In genomic region chr3:73558399-73559075, GRCh38 we compare ENCODE assay signal across 16 cellular contexts.
DNase-seq lines count a peak whose midpoint lies in the region; ATAC-seq and TF ChIP-seq lines count a peak whose summit lies in the region.
"Had no signal": no experiment of that assay in that cellular context is flagged by ENCODE, and none has a peak within 500 bp of the region (broad histone marks: within the 10 kb centered on the region; RNA-seq: fewer than 3 reads in every experiment).

No MANE protein-coding gene starts in this region.

- H3K36me3 ChIP-seq in HEK293 (ENCODE audit: control insufficient read depth in 2 of 2, insufficient read depth in 1 of 2, low read length in 2 of 2) (no peaks in the 10 kb centered on the region), sigmoid colon (no peaks in the 10 kb centered on the region)

- TF ChIP-seq EP300 in sigmoid colon (IDR thresholded peaks at IDR 0.05), result no peak

- intact Hi-C loops in left cardiac atrium (cut with DNase I) (no loop called here), sigmoid colon (cut with DNase I) (no loop called here)

- H3K36me3 Mint-ChIP-seq in activated naive CD8-positive, alpha-beta T cell treated with anti-CD3 and anti-CD28 coated beads, Interleukin-2, amount 50 U/mL, for 24 hours (ENCODE audit: low read depth), result no peaks in the 10 kb centered on the region
- H3K36me3 Mint-ChIP-seq: CD4-positive, alpha-beta memory T cell; naive B cell had no signal

- WGBS in sigmoid colon, 2 donors, result 77 to 82% methylated on average over 7 of the region's 7 CpGs

- H3K27me3 ChIP-seq in sigmoid colon, result no peaks in the 10 kb centered on the region

- no peaks in the 10 kb centered on the region for H3K9me3 ChIP-seq in HEK293 (ENCODE audit: control insufficient read depth, insufficient read depth, low read depth, low read length)
- no peaks in the 10 kb centered on the region for H3K9me3 ChIP-seq in sigmoid colon

- H3K27ac ChIP-seq in HEK293 (ENCODE audit: extremely low read depth, low read depth, low read length) (no peak overlapping the region), sigmoid colon (peak overlapping the region; percentile 52 to 87 (median 68))

- no peaks in the 10 kb centered on the region for H3K27me3 Mint-ChIP-seq in activated naive CD8-positive, alpha-beta T cell treated with anti-CD3 and anti-CD28 coated beads, Interleukin-2, amount 50 U/mL, for 24 hours
- H3K27me3 Mint-ChIP-seq: CD4-positive, alpha-beta memory T cell had no signal

- H3K4me3 ChIP-seq in HEK293 (ENCODE audit: low read depth, low read length) (no peak overlapping the region), astrocyte of the spinal cord (ENCODE audit: low read depth, low read length) (no peak overlapping the region), sigmoid colon (no peak overlapping the region)

- DNase-seq in astrocyte of the spinal cord (ENCODE audit: low read depth, low spot score) (peak; percentile 35), left cardiac atrium (peak; percentile 35), sigmoid colon (no peak), NCI-H446 treated with DMSO at 0.1 percent for 48 hours (lab: John Stamatoyannopoulos, UW) (no peak)
- no peak for DNase-seq in activated naive CD8-positive, alpha-beta T cell treated with anti-CD3 and anti-CD28 coated beads, Interleukin-2, amount 50 U/mL, for 24 hours
- DNase-seq: activated CD8-positive, alpha-beta T cell treated with anti-CD3 and anti-CD28 coated beads, Interleukin-2, amount 10 ng/mL, durations not matched to agents 7 days and 5 days; activated naive CD4-positive, alpha-beta T cell treated with Interleukin-2 at 50 U/mL for 16 hours; CD4-positive, alpha-beta memory T cell; GOT3; naive B cell; NCI-H2029; OCI-M1 had no signal

- in situ Hi-C loops in astrocyte of the spinal cord (cut with HindIII; ENCODE audit: low sequenced_read_pairs), result no loop called here

- H3K4me1 ChIP-seq in HEK293 (ENCODE audit: control insufficient read depth, insufficient read depth, low read length), result peaks cover 10% of the 10 kb centered on the region
- peaks cover 0 to 89% (median 77%) of the 10 kb centered on the region in 4 donors for H3K4me1 ChIP-seq in sigmoid colon

- POLR2A ChIA-PET in HEK293 (lab: Yijun Ruan, JAX), result no interaction called here

- CTCF ChIA-PET in HEK293 (lab: Yijun Ruan, JAX), result interaction anchor here (0.6 kb wide), 1 partner anchor 197 kb away, joined by 3 read pairs; no protein-coding TSS in a partner anchor

- TF ChIP-seq CTCF in HEK293 (tag by site-specific recombination; IDR thresholded peaks at IDR 0.05) (no peak), astrocyte of the spinal cord (IDR thresholded peaks at IDR 0.05; ENCODE audit: low read depth, low read length) (no peak), sigmoid colon (IDR thresholded peaks at IDR 0.05) (no peak)

- no peak overlapping the region for H3K27ac Mint-ChIP-seq in activated naive CD8-positive, alpha-beta T cell treated with anti-CD3 and anti-CD28 coated beads, Interleukin-2, amount 50 U/mL, for 24 hours
- H3K27ac Mint-ChIP-seq: activated CD8-positive, alpha-beta T cell treated with anti-CD3 and anti-CD28 coated beads, Interleukin-2, amount 10 ng/mL, durations not matched to agents 7 days and 5 days; CD4-positive, alpha-beta memory T cell; naive B cell; T-helper 2 cell treated with Interferon-gamma antibody and Interleukin-4, amounts not matched to agents 5 μg/mL and 100 μg/mL, for 36 hours had no signal

- TF ChIP-seq POLR2A in sigmoid colon (IDR thresholded peaks at IDR 0.05), result no peak

- no peaks in the 10 kb centered on the region for H3K4me1 Mint-ChIP-seq in activated naive CD8-positive, alpha-beta T cell treated with anti-CD3 and anti-CD28 coated beads, Interleukin-2, amount 50 U/mL, for 24 hours
- H3K4me1 Mint-ChIP-seq: CD4-positive, alpha-beta memory T cell; naive B cell had no signal

- no peak overlapping the region for H3K4me3 Mint-ChIP-seq in activated naive CD8-positive, alpha-beta T cell treated with anti-CD3 and anti-CD28 coated beads, Interleukin-2, amount 50 U/mL, for 24 hours
- H3K4me3 Mint-ChIP-seq: activated CD8-positive, alpha-beta T cell treated with anti-CD3 and anti-CD28 coated beads, Interleukin-2, amount 10 ng/mL, durations not matched to agents 7 days and 5 days; CD4-positive, alpha-beta memory T cell; naive B cell; T-helper 2 cell treated with Interferon-gamma antibody and Interleukin-4, amounts not matched to agents 5 μg/mL and 100 μg/mL, for 36 hours had no signal

- no peaks in the 10 kb centered on the region for H3K9me3 Mint-ChIP-seq in activated naive CD8-positive, alpha-beta T cell treated with anti-CD3 and anti-CD28 coated beads, Interleukin-2, amount 50 U/mL, for 24 hours
- H3K9me3 Mint-ChIP-seq: CD4-positive, alpha-beta memory T cell; T-helper 2 cell treated with Interferon-gamma antibody and Interleukin-4, amounts not matched to agents 5 μg/mL and 100 μg/mL, for 36 hours had no signal

- ATAC-seq in left cardiac atrium, result peak; percentile 71 to 72
- no peak for ATAC-seq in GM21360 (IDR thresholded peaks at IDR 0.05; ENCODE audit: unreplicated experiment)
- ATAC-seq in activated naive CD8-positive, alpha-beta T cell treated with anti-CD3 and anti-CD28 coated beads, Interleukin-2, amount 50 U/mL, for 24 hours, result no peak
- no peak for ATAC-seq in HG03439 (IDR thresholded peaks at IDR 0.05; ENCODE audit: unreplicated experiment)
- ATAC-seq: activated CD8-positive, alpha-beta T cell treated with anti-CD3 and anti-CD28 coated beads, Interleukin-2, amount 10 ng/mL, durations not matched to agents 7 days and 5 days had no signal

TF ChIP-seq in HEK293, 187 proteins besides CTCF, POLR2A, EP300 and RAD21 (continues in another document):
- TF ChIP-seq PATZ1 (tag by site-specific recombination; IDR thresholded peaks at IDR 0.05) (no peak), TRIM28 (IDR thresholded peaks at IDR 0.05; ENCODE audit: borderline replicate concordance, low read length) (peak; percentile 47; the same call in 1 of the 2 replicates), KLF16 (tag by site-specific recombination; IDR thresholded peaks at IDR 0.05) (no peak), FEZF1 (tag by site-specific recombination; IDR thresholded peaks at IDR 0.05) (peak; percentile 39; the same call in 1 of the 2 replicates), ZNF2 (tag by site-specific recombination; IDR thresholded peaks at IDR 0.05) (no peak), ZNF76 (tag by site-specific recombination; IDR thresholded peaks at IDR 0.05; ENCODE audit: borderline replicate concordance, low read depth) (no peak), KLF7 (tag by site-specific recombination; IDR thresholded peaks at IDR 0.05; ENCODE audit: borderline replicate concordance) (no peak), ZNF621 (tag by site-specific recombination; IDR thresholded peaks at IDR 0.05) (no peak), ZNF184 (tag by site-specific recombination; IDR thresholded peaks at IDR 0.05) (no peak), ZNF211 (tag by site-specific recombination; IDR thresholded peaks at IDR 0.05; ENCODE audit: low read depth) (no peak), SP7 (tag by site-specific recombination; IDR thresholded peaks at IDR 0.05) (0 out of 2 replicates have a peak, but pooled peaks have one; percentile 23), PRDM4 (tag by site-specific recombination; IDR thresholded peaks at IDR 0.05) (no peak), ZNF112 (tag by site-specific recombination; IDR thresholded peaks at IDR 0.05) (no peak), ZSCAN18 (tag by site-specific recombination; IDR thresholded peaks at IDR 0.05) (no peak), ZNF585B (tag by site-specific recombination; IDR thresholded peaks at IDR 0.05) (no peak)

Comparison
In these comparisons a context has a peak if more than half of its experiments do, and no peak if none do; other contexts are left out.
1. DNase-seq: peak in astrocyte of the spinal cord (single experiment) and left cardiac atrium (single experiment); none in sigmoid colon (single experiment), activated naive CD8-positive, alpha-beta T cell treated with anti-CD3 and anti-CD28 coated beads, Interleukin-2, amount 50 U/mL, for 24 hours (single experiment) and NCI-H446 treated with DMSO at 0.1 percent for 48 hours (single experiment).
2. ATAC-seq: peak in left cardiac atrium (2 of 2); none in GM21360 (single experiment), activated naive CD8-positive, alpha-beta T cell treated with anti-CD3 and anti-CD28 coated beads, Interleukin-2, amount 50 U/mL, for 24 hours (single experiment) and HG03439 (single experiment).